ENCODE assay signal across 19 cellular contexts in the genomic region with DNA sequence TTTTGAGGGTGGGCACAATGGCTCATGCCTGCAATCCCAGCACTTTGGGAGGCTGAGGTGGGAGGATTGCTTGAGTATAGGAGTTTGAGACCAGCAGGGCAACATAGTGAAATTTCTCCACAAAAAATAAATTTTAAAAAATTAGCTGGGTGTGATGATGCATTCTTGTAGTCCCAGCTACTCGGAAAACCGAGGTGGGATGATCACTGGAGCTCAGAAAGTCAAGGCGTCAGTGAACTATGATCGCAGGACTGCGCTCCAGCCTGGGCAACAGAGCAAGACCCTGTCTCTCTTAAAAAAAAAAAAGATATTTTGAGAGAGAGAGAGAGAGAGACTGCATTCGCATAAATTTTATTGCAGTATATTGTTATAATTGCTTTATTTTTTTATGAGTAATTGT.
A peak's percentile ranks its signal among the peaks of the same experiment; 100 is the strongest.
DNase-seq lines count a peak whose midpoint lies in the region; ATAC-seq and TF ChIP-seq lines count a peak whose summit lies in the region.
"Had no signal": no experiment of that assay in that cellular context is flagged by ENCODE, and none has a peak within 500 bp of the region (broad histone marks: within the 10 kb centered on the region; RNA-seq: fewer than 3 reads in every experiment).

No MANE protein-coding gene starts in this region.

- H3K9me3 Mint-ChIP-seq in GM23338, result peaks cover 59% of the 10 kb centered on the region
- H3K9me3 Mint-ChIP-seq: CD8-positive, alpha-beta T cell had no signal

- WGBS in iPS DF 6.9 (ENCODE audit: insufficient coverage, insufficient read length), result no CpG with 5 or more reads among the region's 6 CpGs
- WGBS in esophagus muscularis mucosa, result 89% methylated on average over 6 of the region's 6 CpGs

- peaks cover 9% of the 10 kb centered on the region; the same call in 1 of the 2 replicates for H3F3A ChIP-seq in GM23338 (replicated peaks; ENCODE audit: low read depth)

- peaks cover 31% of the 10 kb centered on the region for H3K9me3 ChIP-seq in HUES6 (ENCODE audit: control insufficient read depth, insufficient read depth, low read depth, low read length)
- no peaks in the 10 kb centered on the region for H3K9me3 ChIP-seq in colonic mucosa
- no peaks in the 10 kb centered on the region; the same call in 1 of the 2 replicates for H3K9me3 ChIP-seq in iPS DF 6.9 (ENCODE audit: control insufficient read depth, insufficient read depth, low read length)
- H3K9me3 ChIP-seq in esophagus muscularis mucosa, result no peaks in the 10 kb centered on the region
- H3K9me3 ChIP-seq: Caco-2 had no signal

- H2AFZ ChIP-seq in GM23338, result no peak overlapping the region

- H3K4me2 ChIP-seq in GM23338, result peak overlapping the region; percentile 2; the same call in 1 of the 2 replicates
- H3K4me2 ChIP-seq: BLaER1 had no signal

- no peak for TF ChIP-seq POLR2A in esophagus muscularis mucosa (IDR thresholded peaks at IDR 0.05; ENCODE audit: low read depth)

- H3K9me2 ChIP-seq in GM23338 (ENCODE audit: insufficient read depth), result 0 out of 2 replicates have a peak, but pooled peaks cover under 1% of the 10 kb centered on the region

- H3K4me1 ChIP-seq in GM23338 (ENCODE audit: insufficient read depth) (peaks cover 17% of the 10 kb centered on the region), HUES6 (ENCODE audit: control insufficient read depth, insufficient read depth, low read length) (peaks cover 12% of the 10 kb centered on the region), colonic mucosa (peaks cover 10% of the 10 kb centered on the region), iPS DF 6.9 (ENCODE audit: control insufficient read depth, insufficient read depth, low read length) (no peaks in the 10 kb centered on the region; the same call in 1 of the 2 replicates), esophagus muscularis mucosa (no peaks in the 10 kb centered on the region)
- H3K4me1 ChIP-seq: Caco-2 had no signal

- H3K4me3 Mint-ChIP-seq in GM23338, result no peak overlapping the region; the same call in 2 of the 3 replicates
- H3K4me3 Mint-ChIP-seq: B cell; CD4-positive, CD25-positive, alpha-beta regulatory T cell; CD8-positive, alpha-beta T cell had no signal

- no peak for TF ChIP-seq EP300 in esophagus muscularis mucosa (IDR thresholded peaks at IDR 0.05)

- H3K9ac ChIP-seq in HUES6 (ENCODE audit: low read length) (no peak overlapping the region), colonic mucosa (ENCODE audit: low read depth in 2 of 2, low read length in 2 of 2) (no peak overlapping the region)
- H3K9ac ChIP-seq: BLaER1 had no signal

- H3K4me3 ChIP-seq in GM23338 (no peak overlapping the region), HUES6 (ENCODE audit: low read depth, low read length) (no peak overlapping the region), colonic mucosa (no peak overlapping the region), iPS DF 6.9 (ENCODE audit: low read length) (no peak overlapping the region), esophagus muscularis mucosa (no peak overlapping the region)
- H3K4me3 ChIP-seq: BLaER1 had no signal

- no peaks in the 10 kb centered on the region for H3K79me2 ChIP-seq in GM23338 (replicated peaks; ENCODE audit: insufficient read depth)

- H3K27ac ChIP-seq in GM23338 (ENCODE audit: low read depth), result peak overlapping the region; percentile 78
- peak overlapping the region; percentile 56 for H3K27ac ChIP-seq in HUES6 (ENCODE audit: low read depth, low read length)
- peak overlapping the region; percentile 78 for H3K27ac ChIP-seq in colonic mucosa
- H3K27ac ChIP-seq in iPS DF 6.9 (ENCODE audit: low read length), result peak overlapping the region; percentile 88
- no peak overlapping the region for H3K27ac ChIP-seq in esophagus muscularis mucosa (replicated peaks in 1 of 4)
- H3K27ac ChIP-seq: 22Rv1, BLaER1, C4-2B had no signal

- peaks cover 22% of the 10 kb centered on the region for H3K27me3 Mint-ChIP-seq in GM23338 (ENCODE audit: insufficient read depth, low read depth, poor library complexity)

- intact Hi-C loops in colonic mucosa (cut with DNase I) (no loop called here), esophagus muscularis mucosa (cut with DNase I) (no loop called here)

- H3K27me3 ChIP-seq in GM23338 (ENCODE audit: insufficient read depth), result no peaks in the 10 kb centered on the region
- H3K27me3 ChIP-seq in HUES6 (ENCODE audit: control insufficient read depth, insufficient read depth, low read length), result no peaks in the 10 kb centered on the region
- H3K27me3 ChIP-seq in colonic mucosa, result no peaks in the 10 kb centered on the region
- no peaks in the 10 kb centered on the region for H3K27me3 ChIP-seq in iPS DF 6.9 (ENCODE audit: control insufficient read depth, insufficient read depth, low read length)
- H3K27me3 ChIP-seq in esophagus muscularis mucosa, result no peaks in the 10 kb centered on the region
- H3K27me3 ChIP-seq: BLaER1 had no signal

- H4K20me1 ChIP-seq in GM23338 (replicated peaks; ENCODE audit: insufficient read depth), result no peaks in the 10 kb centered on the region
- H4K20me1 ChIP-seq: BLaER1 had no signal

- H3K36me3 Mint-ChIP-seq in GM23338 (ENCODE audit: low read depth), result peaks cover 54% of the 10 kb centered on the region
- H3K36me3 Mint-ChIP-seq: CD4-positive, CD25-positive, alpha-beta regulatory T cell; CD8-positive, alpha-beta T cell had no signal

- H3K36me3 ChIP-seq in GM23338 (ENCODE audit: insufficient read depth) (peaks cover 5% of the 10 kb centered on the region), HUES6 (ENCODE audit: control insufficient read depth, insufficient read depth, low read length) (no peaks in the 10 kb centered on the region), colonic mucosa (no peaks in the 10 kb centered on the region), iPS DF 6.9 (ENCODE audit: control insufficient read depth, insufficient read depth, low read length) (no peaks in the 10 kb centered on the region), esophagus muscularis mucosa (no peaks in the 10 kb centered on the region)
- H3K36me3 ChIP-seq: BLaER1 had no signal

- no peak for DNase-seq in GM23338 (ENCODE audit: low spot score)
- no peak for DNase-seq in colonic mucosa
- DNase-seq in iPS DF 6.9 (ENCODE audit: low read depth, low spot score), result no peak
- no peak for DNase-seq in DMS53 (lab: John Stamatoyannopoulos, UW)
- DNase-seq in esophagus muscularis mucosa (ENCODE audit: extremely low spot score), result no peak
- DNase-seq: Caco-2; CD4-positive, CD25-positive, alpha-beta regulatory T cell; CD8-positive, alpha-beta T cell; DMS79 treated with DMSO at 0.1 percent for 48 hours; GF-D8; GOT3 had no signal

- peaks cover 33% of the 10 kb centered on the region for H3K4me1 Mint-ChIP-seq in GM23338
- H3K4me1 Mint-ChIP-seq: B cell; CD4-positive, CD25-positive, alpha-beta regulatory T cell had no signal

- TF ChIP-seq CTCF in GM23338 (conservative IDR thresholded peaks at IDR 0.05; ENCODE audit: low read depth in 2 of 2), result no peak
- no peak for TF ChIP-seq CTCF in colonic mucosa (IDR thresholded peaks at IDR 0.05)
- no peak for TF ChIP-seq CTCF in esophagus muscularis mucosa (IDR thresholded peaks at IDR 0.05)

- no peak; the same call in 2 of the 3 replicates for ATAC-seq in GM23338
- ATAC-seq in HG03520 (IDR thresholded peaks at IDR 0.05; ENCODE audit: unreplicated experiment), result no peak
- no peak for ATAC-seq in HG02870 (IDR thresholded peaks at IDR 0.05; ENCODE audit: unreplicated experiment)
- ATAC-seq: CD8-positive, alpha-beta T cell; HCT116 had no signal

- H3K27ac Mint-ChIP-seq in GM23338, result peak overlapping the region; percentile 94
- H3K27ac Mint-ChIP-seq: B cell; CD4-positive, CD25-positive, alpha-beta regulatory T cell; CD8-positive, alpha-beta T cell had no signal

TF ChIP-seq in GM23338, 12 proteins besides CTCF, POLR2A, EP300 and RAD21 (continues in another document):
- TF ChIP-seq, protein P1, sequence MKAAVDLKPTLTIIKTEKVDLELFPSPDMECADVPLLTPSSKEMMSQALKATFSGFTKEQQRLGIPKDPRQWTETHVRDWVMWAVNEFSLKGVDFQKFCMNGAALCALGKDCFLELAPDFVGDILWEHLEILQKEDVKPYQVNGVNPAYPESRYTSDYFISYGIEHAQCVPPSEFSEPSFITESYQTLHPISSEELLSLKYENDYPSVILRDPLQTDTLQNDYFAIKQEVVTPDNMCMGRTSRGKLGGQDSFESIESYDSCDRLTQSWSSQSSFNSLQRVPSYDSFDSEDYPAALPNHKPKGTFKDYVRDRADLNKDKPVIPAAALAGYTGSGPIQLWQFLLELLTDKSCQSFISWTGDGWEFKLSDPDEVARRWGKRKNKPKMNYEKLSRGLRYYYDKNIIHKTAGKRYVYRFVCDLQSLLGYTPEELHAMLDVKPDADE (IDR thresholded peaks at IDR 0.05), result no peak
- TF ChIP-seq EZH2phosphoT487 (IDR thresholded peaks at IDR 0.05; ENCODE audit: unreplicated experiment), result no peak
- no peak for TF ChIP-seq EZH2 (IDR thresholded peaks at IDR 0.05; ENCODE audit: low read depth, unreplicated experiment)

Comparison
In these comparisons a context has a peak if more than half of its experiments do, and no peak if none do; other contexts are left out.
1. H3K27ac ChIP-seq: peak in GM23338 (single experiment), HUES6 (single experiment), colonic mucosa (single experiment) and iPS DF 6.9 (single experiment); none in esophagus muscularis mucosa (0 of 4).